In genomic region chr2:9778012-9778411, GRCh38 we compare ENCODE assay signal across 9 cellular contexts.
DNase-seq lines count a peak whose midpoint lies in the region; ATAC-seq and TF ChIP-seq lines count a peak whose summit lies in the region.
"Had no signal": no experiment of that assay in that cellular context is flagged by ENCODE, and none has a peak within 500 bp of the region (broad histone marks: within the 10 kb centered on the region; RNA-seq: fewer than 3 reads in every experiment).

No MANE protein-coding gene starts in this region.

- no peaks in the 10 kb centered on the region for H3K27me3 ChIP-seq in MG63
- H3K27me3 ChIP-seq: esophagus muscularis mucosa had no signal

- CTCF ChIA-PET in GM10248 (lab: Yijun Ruan, JAX) = interaction anchor here (1.0 to 1.9 kb wide), 7 partner anchors 8 to 307 kb away, joined by 3 to 13 read pairs (median 5); no protein-coding TSS in a partner anchor
- CTCF ChIA-PET in RWPE1 (lab: Yijun Ruan, JAX) = interaction anchor here (0.5 to 1.2 kb wide), 3 partner anchors 10 to 270 kb away, joined by 3 to 4 read pairs (median 3); no protein-coding TSS in a partner anchor

- POLR2A ChIA-PET in GM10248 (lab: Yijun Ruan, JAX) (no interaction called here), RWPE1 (lab: Yijun Ruan, JAX; ENCODE audit: low non-redundant PET) (no interaction called here)

- TF ChIP-seq CTCF in 22Rv1 (IDR thresholded peaks at IDR 0.05) (peak; percentile 68), GM10248 (IDR thresholded peaks at IDR 0.05; ENCODE audit: control extremely low read depth, extremely low read depth, low read depth, missing control alignments) (peak; percentile 26), RWPE1 (conservative IDR thresholded peaks at IDR 0.05; ENCODE audit: low read depth) (no peak), fibroblast of the aortic adventitia (IDR thresholded peaks at IDR 0.05; ENCODE audit: insufficient read depth, low read length) (peak; percentile 14)

- no peaks in the 10 kb centered on the region for H3K36me3 ChIP-seq in MG63
- H3K36me3 ChIP-seq: esophagus muscularis mucosa had no signal

- ATAC-seq in GM19467 (IDR thresholded peaks at IDR 0.05; ENCODE audit: unreplicated experiment) = no peak

- H3K27ac ChIP-seq in 22Rv1 = no peak overlapping the region
- peak overlapping the region; percentile 16 for H3K27ac ChIP-seq in RWPE1
- H3K27ac ChIP-seq: esophagus muscularis mucosa had no signal

- no peak for DNase-seq in GM10248 (ENCODE audit: extremely low spot score)
- no peak for DNase-seq in RWPE1 (ENCODE audit: low spot score)
- DNase-seq in fibroblast of the aortic adventitia (ENCODE audit: low read depth) = no peak
- no peak for DNase-seq in ureter (ENCODE audit: low spot score)
- DNase-seq in MG63 = no peak
- DNase-seq in activated CD8-positive, alpha-beta memory T cell treated with anti-CD3 and anti-CD28 coated beads for 24 hours = no peak

- H3K4me3 ChIP-seq in fibroblast of the aortic adventitia (ENCODE audit: low read depth, low read length) (no peak overlapping the region), MG63 (no peak overlapping the region)
- H3K4me3 ChIP-seq: esophagus muscularis mucosa had no signal

- no peaks in the 10 kb centered on the region for H3K9me3 ChIP-seq in MG63
- H3K9me3 ChIP-seq: esophagus muscularis mucosa had no signal
